In the genomic region with DNA sequence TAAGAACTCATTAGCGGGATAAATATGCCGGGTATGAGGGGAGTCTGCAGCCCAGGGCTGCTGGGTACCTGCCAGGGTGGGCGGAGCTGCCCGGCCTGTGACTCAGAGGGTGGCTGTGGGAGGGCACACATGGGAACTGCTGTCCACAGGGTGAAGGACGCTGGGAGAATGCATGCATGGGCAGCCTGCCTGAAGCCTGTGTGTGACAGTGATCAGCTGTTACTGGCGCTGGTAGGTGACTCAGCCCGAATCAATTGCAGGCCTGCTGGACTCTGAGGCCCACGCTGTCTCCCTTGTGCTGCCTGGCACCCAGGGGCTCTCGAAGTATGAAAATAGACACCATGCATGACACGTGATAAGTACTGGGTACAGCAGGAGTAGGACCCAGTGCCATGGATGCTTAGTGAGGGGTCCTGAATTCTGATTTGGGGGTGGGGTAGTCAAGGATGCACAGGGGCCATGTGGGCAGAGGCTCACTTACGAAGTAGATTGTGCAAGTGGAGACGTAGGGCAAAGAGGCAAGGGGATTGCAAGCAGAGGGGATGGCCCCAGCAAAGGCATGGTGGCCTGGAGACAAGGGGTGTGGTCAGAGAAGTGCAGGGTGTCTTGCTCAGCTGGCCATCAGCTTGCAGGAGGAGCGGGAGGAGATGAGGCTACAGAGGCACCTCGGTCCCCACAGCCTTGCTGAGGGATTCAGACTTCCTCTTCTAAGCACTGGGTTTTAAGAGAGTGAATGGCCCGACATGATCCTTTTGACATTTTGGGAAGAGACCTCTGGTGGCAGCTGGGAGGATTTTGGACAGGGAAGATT, we compare ENCODE assay signal across 1 cellular context.
TF ChIP-seq lines count a peak whose summit lies in the region.

No MANE protein-coding gene starts in this region.

TF ChIP-seq in liver, 16 proteins besides CTCF, POLR2A, EP300 and RAD21 (continued from another document):
- TF ChIP-seq SP1 (IDR thresholded peaks at IDR 0.05) (peak; percentile 58), FOXA2 (IDR thresholded peaks at IDR 0.05) (peak; percentile 39), JUND (IDR thresholded peaks at IDR 0.05) (peak; percentile 91 to 99), YY1 (IDR thresholded peaks at IDR 0.05) (peak; percentile 29), EGR1 (IDR thresholded peaks at IDR 0.05; ENCODE audit: low read depth in 2 of 2) (peak in 1 of 2 donors; percentile 28), NR2F2 (IDR thresholded peaks at IDR 0.05) (no peak), GABPA (IDR thresholded peaks at IDR 0.05 in 1 of 2, conservative IDR thresholded peaks at IDR 0.05 in 1 of 2) (no peak)
- TF ChIP-seq, protein P1, sequence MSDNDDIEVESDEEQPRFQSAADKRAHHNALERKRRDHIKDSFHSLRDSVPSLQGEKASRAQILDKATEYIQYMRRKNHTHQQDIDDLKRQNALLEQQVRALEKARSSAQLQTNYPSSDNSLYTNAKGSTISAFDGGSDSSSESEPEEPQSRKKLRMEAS (IDR thresholded peaks at IDR 0.05), result peak; percentile 82
- TF ChIP-seq, protein P2, sequence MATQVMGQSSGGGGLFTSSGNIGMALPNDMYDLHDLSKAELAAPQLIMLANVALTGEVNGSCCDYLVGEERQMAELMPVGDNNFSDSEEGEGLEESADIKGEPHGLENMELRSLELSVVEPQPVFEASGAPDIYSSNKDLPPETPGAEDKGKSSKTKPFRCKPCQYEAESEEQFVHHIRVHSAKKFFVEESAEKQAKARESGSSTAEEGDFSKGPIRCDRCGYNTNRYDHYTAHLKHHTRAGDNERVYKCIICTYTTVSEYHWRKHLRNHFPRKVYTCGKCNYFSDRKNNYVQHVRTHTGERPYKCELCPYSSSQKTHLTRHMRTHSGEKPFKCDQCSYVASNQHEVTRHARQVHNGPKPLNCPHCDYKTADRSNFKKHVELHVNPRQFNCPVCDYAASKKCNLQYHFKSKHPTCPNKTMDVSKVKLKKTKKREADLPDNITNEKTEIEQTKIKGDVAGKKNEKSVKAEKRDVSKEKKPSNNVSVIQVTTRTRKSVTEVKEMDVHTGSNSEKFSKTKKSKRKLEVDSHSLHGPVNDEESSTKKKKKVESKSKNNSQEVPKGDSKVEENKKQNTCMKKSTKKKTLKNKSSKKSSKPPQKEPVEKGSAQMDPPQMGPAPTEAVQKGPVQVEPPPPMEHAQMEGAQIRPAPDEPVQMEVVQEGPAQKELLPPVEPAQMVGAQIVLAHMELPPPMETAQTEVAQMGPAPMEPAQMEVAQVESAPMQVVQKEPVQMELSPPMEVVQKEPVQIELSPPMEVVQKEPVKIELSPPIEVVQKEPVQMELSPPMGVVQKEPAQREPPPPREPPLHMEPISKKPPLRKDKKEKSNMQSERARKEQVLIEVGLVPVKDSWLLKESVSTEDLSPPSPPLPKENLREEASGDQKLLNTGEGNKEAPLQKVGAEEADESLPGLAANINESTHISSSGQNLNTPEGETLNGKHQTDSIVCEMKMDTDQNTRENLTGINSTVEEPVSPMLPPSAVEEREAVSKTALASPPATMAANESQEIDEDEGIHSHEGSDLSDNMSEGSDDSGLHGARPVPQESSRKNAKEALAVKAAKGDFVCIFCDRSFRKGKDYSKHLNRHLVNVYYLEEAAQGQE (IDR thresholded peaks at IDR 0.05), result no peak
- TF ChIP-seq, protein P3, sequence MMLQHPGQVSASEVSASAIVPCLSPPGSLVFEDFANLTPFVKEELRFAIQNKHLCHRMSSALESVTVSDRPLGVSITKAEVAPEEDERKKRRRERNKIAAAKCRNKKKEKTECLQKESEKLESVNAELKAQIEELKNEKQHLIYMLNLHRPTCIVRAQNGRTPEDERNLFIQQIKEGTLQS (IDR thresholded peaks at IDR 0.05), result peak; percentile 44
